11 cellular contexts compared by ENCODE assay signal in genomic region chr4:183766140-183766539, GRCh38.
"Had no signal": no experiment of that assay in that cellular context is flagged by ENCODE, and none has a peak within 500 bp of the region (broad histone marks: within the 10 kb centered on the region; RNA-seq: fewer than 3 reads in every experiment).

No MANE protein-coding gene starts in this region.

- H3K27ac Mint-ChIP-seq: activated CD4-positive, alpha-beta T cell treated with anti-CD3 and anti-CD28 coated beads, Interleukin-2, amount 10 ng/mL, durations not matched to agents 24 days and 14 days; activated naive CD8-positive, alpha-beta T cell treated with anti-CD3 and anti-CD28 coated beads, Interleukin-2, amount 50 U/mL, for 24 hours had no signal

- H3K9me3 Mint-ChIP-seq: activated CD4-positive, alpha-beta T cell treated with anti-CD3 and anti-CD28 coated beads, Interleukin-2, amount 10 ng/mL, durations not matched to agents 24 days and 14 days; activated naive CD8-positive, alpha-beta T cell treated with anti-CD3 and anti-CD28 coated beads, Interleukin-2, amount 50 U/mL, for 24 hours; neural crest cell had no signal

- H3K4me1 ChIP-seq: sigmoid colon had no signal

- ATAC-seq: activated naive CD8-positive, alpha-beta T cell treated with anti-CD3 and anti-CD28 coated beads, Interleukin-2, amount 50 U/mL, for 24 hours had no signal

- H3K9me3 ChIP-seq: sigmoid colon, stomach, tibial nerve had no signal

- H3K4me1 Mint-ChIP-seq: activated CD4-positive, alpha-beta T cell treated with anti-CD3 and anti-CD28 coated beads, Interleukin-2, amount 10 ng/mL, durations not matched to agents 24 days and 14 days had no signal

- H3K36me3 ChIP-seq: sigmoid colon, stomach, tibial nerve had no signal

- DNase-seq: activated CD4-positive, alpha-beta T cell treated with anti-CD3 and anti-CD28 coated beads, Interleukin-2, amount 10 ng/mL, durations not matched to agents 24 days and 14 days; activated naive CD4-positive, alpha-beta T cell treated with Interleukin-2 at 50 U/mL for 16 hours; activated naive CD8-positive, alpha-beta T cell treated with anti-CD3 and anti-CD28 coated beads, Interleukin-2, amount 50 U/mL, for 24 hours; mesendoderm; posterior cingulate gyrus; sigmoid colon; stimulated activated CD4-positive, alpha-beta T cell treated with anti-CD3 and anti-CD28 coated beads, Interleukin-4, amount 100 ng/mL, for 1 hour; stomach; T1000 had no signal

- H3K4me3 Mint-ChIP-seq: activated CD4-positive, alpha-beta T cell treated with anti-CD3 and anti-CD28 coated beads, Interleukin-2, amount 10 ng/mL, durations not matched to agents 24 days and 14 days; activated naive CD8-positive, alpha-beta T cell treated with anti-CD3 and anti-CD28 coated beads, Interleukin-2, amount 50 U/mL, for 24 hours; neural crest cell had no signal

- H3K27me3 ChIP-seq: sigmoid colon, stomach, tibial nerve had no signal
